6 cellular contexts compared by ENCODE assay signal in the genomic region with DNA sequence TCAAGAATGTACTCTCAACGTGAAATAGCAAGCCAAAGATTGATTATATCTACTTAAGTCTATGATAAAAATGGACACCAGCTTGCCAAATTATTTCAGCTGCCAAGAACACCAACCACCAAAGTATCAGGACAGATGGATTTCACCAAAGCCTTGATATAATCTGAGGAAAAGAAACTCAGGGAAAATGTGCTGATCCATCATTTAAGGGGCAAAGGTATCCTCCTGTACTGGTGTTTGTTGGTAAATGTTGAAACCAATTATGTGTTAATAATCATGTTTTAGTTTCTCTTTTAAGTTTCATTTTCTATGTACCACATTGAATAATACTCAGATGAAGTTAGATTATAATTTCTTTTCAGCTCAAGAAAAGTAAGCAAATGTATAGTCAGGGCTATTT.
"Had no signal": no experiment of that assay in that cellular context is flagged by ENCODE, and none has a peak within 500 bp of the region (broad histone marks: within the 10 kb centered on the region; RNA-seq: fewer than 3 reads in every experiment).

No MANE protein-coding gene starts in this region.

- H3K9ac ChIP-seq: KMS-11 had no signal

- FAIRE-seq: HTR-8/SVneo had no signal

- H3K27ac ChIP-seq: HL-60, KMS-11 had no signal

- DNase-seq: IMR-90, KBM-7, KG1 had no signal

- H3K4me2 ChIP-seq: KMS-11 had no signal
